In genomic region chr2:37276291-37276690, GRCh38 we compare ENCODE assay signal across 23 cellular contexts.
"Had no signal": no experiment of that assay in that cellular context is flagged by ENCODE, and none has a peak within 500 bp of the region (broad histone marks: within the 10 kb centered on the region; RNA-seq: fewer than 3 reads in every experiment).

No MANE protein-coding gene starts in this region.

- ATAC-seq: gastrocnemius medialis; heart right ventricle; left cardiac atrium; left lung; left ventricle myocardium superior; lower lobe of right lung; naive thymus-derived CD4-positive, alpha-beta T cell had no signal

- H3K4me3 ChIP-seq: coronary artery, dorsolateral prefrontal cortex, esophagus muscularis mucosa, gastrocnemius medialis, heart right ventricle, left lung, lower lobe of right lung had no signal

- H3K27me3 Mint-ChIP-seq: naive thymus-derived CD4-positive, alpha-beta T cell had no signal

- H3K27ac Mint-ChIP-seq: mesothelial cell of epicardium; naive thymus-derived CD4-positive, alpha-beta T cell had no signal

- H3K4me3 Mint-ChIP-seq: mesothelial cell of epicardium; naive thymus-derived CD4-positive, alpha-beta T cell had no signal

- FAIRE-seq: colon, endothelial cell of umbilical vein, keratinocyte had no signal

- H3K4me1 Mint-ChIP-seq: mesothelial cell of epicardium; naive thymus-derived CD4-positive, alpha-beta T cell had no signal

- DNase-seq: dermis blood vessel endothelial cell; dorsolateral prefrontal cortex; effector CD4-positive, alpha-beta T cell; effector memory CD4-positive, alpha-beta T cell; foreskin fibroblast; foreskin melanocyte; gastrocnemius medialis; glutamatergic neuron; head of caudate nucleus; heart right ventricle; hippocampal formation; left cardiac atrium; left lung; left ventricle myocardium superior; lower lobe of right lung; mesenchymal stem cell; naive thymus-derived CD4-positive, alpha-beta T cell had no signal

- H3K9me3 ChIP-seq: esophagus muscularis mucosa, gastrocnemius medialis, heart right ventricle, left lung, lower lobe of right lung had no signal
